ENCODE assay signal across 1 cellular context in genomic region chr3:98149456-98149855, GRCh38. TPM values are rescaled to one million over a fixed set of nuclear protein-coding genes. Genes with fewer than 3 reads are reported as not detected.
"Had no signal": no experiment of that assay in that cellular context is flagged by ENCODE, and none has a peak within 500 bp of the region (broad histone marks: within the 10 kb centered on the region; RNA-seq: fewer than 3 reads in every experiment).

No MANE protein-coding gene starts in this region.

RNA-seq across cellular contexts. Expression of gene OR5H14, which starts 2.2 kb away (rescaled TPM):
- polyA plus RNA-seq: GM12878 had no signal

RNA-seq across cellular contexts. Expression of gene OR5H15, which starts 17.0 kb away (rescaled TPM):
- polyA plus RNA-seq: GM12878 had no signal

RNA-seq across cellular contexts. Expression of gene OR5H1, which starts 18.9 kb away (rescaled TPM):
- polyA plus RNA-seq: GM12878 had no signal
